In the genomic region with DNA sequence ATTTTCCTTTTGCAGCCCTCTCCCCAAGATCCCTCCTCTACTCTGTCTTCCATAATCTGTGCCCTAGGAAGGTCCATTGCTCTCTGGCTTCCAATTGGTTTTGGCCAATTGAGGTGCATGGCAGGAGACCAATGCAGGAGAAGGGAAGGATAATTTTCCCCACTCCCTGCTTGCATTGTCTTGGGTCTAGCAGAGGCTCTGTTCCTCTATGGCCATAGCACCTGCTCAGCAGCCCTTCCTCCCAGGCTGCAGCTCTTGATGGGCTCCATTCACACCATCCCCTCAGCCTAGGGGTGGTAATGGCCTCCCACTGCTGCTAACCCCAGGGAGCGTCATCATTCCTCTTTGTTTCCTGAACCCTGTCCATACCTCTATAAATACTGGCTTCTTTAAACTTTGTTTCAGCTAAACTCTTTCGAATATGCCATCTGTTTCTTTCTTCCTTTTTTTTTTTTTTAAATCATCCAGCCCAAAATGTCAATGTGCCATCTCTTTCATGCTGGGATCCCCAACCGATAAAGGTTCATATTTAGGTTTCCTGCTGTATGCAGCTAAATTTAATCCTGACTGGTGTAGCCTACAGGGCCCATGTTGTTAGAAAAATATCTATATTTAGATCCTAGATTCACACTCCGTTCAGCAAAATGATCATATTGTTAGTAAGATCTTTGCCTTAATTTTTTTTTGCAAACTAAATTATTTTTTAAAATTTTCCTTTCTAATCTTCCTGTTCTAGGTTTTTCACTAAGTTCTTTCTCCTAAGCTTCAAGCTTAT, we compare ENCODE assay signal across 21 cellular contexts.
DNase-seq lines count a peak whose midpoint lies in the region; ATAC-seq and TF ChIP-seq lines count a peak whose summit lies in the region.
"Had no signal": no experiment of that assay in that cellular context is flagged by ENCODE, and none has a peak within 500 bp of the region (broad histone marks: within the 10 kb centered on the region; RNA-seq: fewer than 3 reads in every experiment).

No MANE protein-coding gene starts in this region.

- H3K18ac ChIP-seq in trophoblast cell (ENCODE audit: low read length) = no peak overlapping the region

- no peaks in the 10 kb centered on the region for H3K79me2 ChIP-seq in trophoblast cell (ENCODE audit: control insufficient read depth, insufficient read depth, low read length, poor library complexity)

- H4K12ac ChIP-seq in trophoblast cell (ENCODE audit: low read depth, low read length) = no peak overlapping the region

- no peaks in the 10 kb centered on the region for H3K79me1 ChIP-seq in trophoblast cell (ENCODE audit: low read length)

- no peaks in the 10 kb centered on the region for H3K27me3 Mint-ChIP-seq in central memory CD8-positive, alpha-beta T cell

- no peak overlapping the region for H3K4me3 ChIP-seq in trophoblast cell (ENCODE audit: low read depth, low read length)
- H3K4me3 ChIP-seq: Peyer's patch had no signal

- WGBS in trophoblast cell (ENCODE audit: extremely low coverage, insufficient coverage, insufficient read length) = no CpG with 5 or more reads among the region's 4 CpGs

- no peaks in the 10 kb centered on the region for H3K36me3 Mint-ChIP-seq in central memory CD8-positive, alpha-beta T cell (ENCODE audit: insufficient read depth)

- peak overlapping the region; percentile 7 for H3K9ac ChIP-seq in trophoblast cell (ENCODE audit: low read length)

- no peak overlapping the region for H4K91ac ChIP-seq in trophoblast cell (ENCODE audit: low read depth, low read length)

- H3K27me3 ChIP-seq in trophoblast cell (ENCODE audit: insufficient read depth, low read length) = no peaks in the 10 kb centered on the region
- H3K27me3 ChIP-seq: Peyer's patch had no signal

- H3K27ac Mint-ChIP-seq in central memory CD8-positive, alpha-beta T cell (ENCODE audit: low read depth) = peak overlapping the region; percentile 48
- H3K27ac Mint-ChIP-seq: CD8-positive, alpha-beta memory T cell had no signal

- H2AK5ac ChIP-seq in trophoblast cell (ENCODE audit: low read length) = no peak overlapping the region

- H3K36me3 ChIP-seq in trophoblast cell (ENCODE audit: control insufficient read depth in 1 of 2, insufficient read depth in 2 of 2, low read length in 2 of 2) = no peaks in the 10 kb centered on the region
- H3K36me3 ChIP-seq: Peyer's patch had no signal

- H2AFZ ChIP-seq in trophoblast cell (ENCODE audit: insufficient read depth, low read length, poor library complexity) = no peak overlapping the region

- no peak overlapping the region for H3K4me2 ChIP-seq in trophoblast cell (ENCODE audit: low read length)

- no peak overlapping the region for H2BK12ac ChIP-seq in trophoblast cell (ENCODE audit: low read length)

- no peak for ATAC-seq in central memory CD8-positive, alpha-beta T cell (replicated peaks; ENCODE audit: extremely low read depth, poor library complexity, severe bottlenecking)
- no peak for ATAC-seq in HG03045 (IDR thresholded peaks at IDR 0.05; ENCODE audit: unreplicated experiment)
- ATAC-seq: SK-N-SH treated with all-trans-retinoic acid at 6 μM for 48 hours had no signal

- DNase-seq in NCI-H1417 (lab: John Stamatoyannopoulos, UW) (peak in 2 of 3 experiments; percentile 4 to 23), NCI-H1417 treated with DMSO at 0.1 percent for 48 hours (lab: John Stamatoyannopoulos, UW) (no peak), NCI-H146 treated with DMSO at 0.1 percent for 48 hours (lab: John Stamatoyannopoulos, UW; ENCODE audit: unreplicated experiment) (peak; percentile 97), trophoblast cell (no peak), HK-2 (ENCODE audit: unreplicated experiment) (no peak), erythroblast (lab: John Stamatoyannopoulos, UW) (no peak)
- DNase-seq in central memory CD8-positive, alpha-beta T cell (ENCODE audit: low spot score in 2 of 2) = no peak
- DNase-seq: ACHN; C1 segment of cervical spinal cord; Calu3; CD8-positive, alpha-beta memory T cell; KBM-7; NCI-H1092 treated with DMSO at 0.1 percent for 48 hours; NCI-H1694 treated with DMSO at 0.1 percent for 48 hours; NCI-H510A treated with DMSO at 0.1 percent for 48 hours; NCI-H774; NK-92 treated with Interleukin-12 subunit alpha and Interleukin-12 subunit beta, amount 100 ng/mL, for 24 hours; Peyer's patch had no signal

- H3K27ac ChIP-seq in trophoblast cell (ENCODE audit: low read depth, low read length) = no peak overlapping the region
- H3K27ac ChIP-seq: 22Rv1, Peyer's patch had no signal

- TF ChIP-seq POLR2A in erythroblast (IDR thresholded peaks at IDR 0.05; ENCODE audit: low read length) = no peak

- H3K9me3 Mint-ChIP-seq in central memory CD8-positive, alpha-beta T cell = no peaks in the 10 kb centered on the region
- H3K9me3 Mint-ChIP-seq: CD8-positive, alpha-beta memory T cell had no signal

- H2BK120ac ChIP-seq in trophoblast cell (ENCODE audit: insufficient read depth, low read length, poor library complexity) = no peak overlapping the region

- H3K23ac ChIP-seq in trophoblast cell (ENCODE audit: low read length) = no peak overlapping the region

- H3K4ac ChIP-seq in trophoblast cell (ENCODE audit: low read depth, low read length) = no peak overlapping the region

- H3K4me1 ChIP-seq in trophoblast cell (ENCODE audit: control insufficient read depth in 1 of 2, insufficient read depth in 2 of 2, low read length in 2 of 2) = no peaks in the 10 kb centered on the region
- H3K4me1 ChIP-seq: Peyer's patch had no signal

- no peak overlapping the region for H4K8ac ChIP-seq in trophoblast cell (ENCODE audit: low read depth, low read length)

- H3K4me1 Mint-ChIP-seq in central memory CD8-positive, alpha-beta T cell = peaks cover 4% of the 10 kb centered on the region
- H3K4me1 Mint-ChIP-seq: CD8-positive, alpha-beta memory T cell had no signal

- no peak overlapping the region for H2BK5ac ChIP-seq in trophoblast cell (ENCODE audit: low read depth, low read length, poor library complexity)

- H3K4me3 Mint-ChIP-seq in central memory CD8-positive, alpha-beta T cell = no peak overlapping the region
- H3K4me3 Mint-ChIP-seq: CD8-positive, alpha-beta memory T cell had no signal

- H3K14ac ChIP-seq in trophoblast cell (ENCODE audit: low read length) = no peak overlapping the region

- peaks cover 1% of the 10 kb centered on the region for H3K9me3 ChIP-seq in trophoblast cell (ENCODE audit: insufficient read depth, low read depth, low read length)
- H3K9me3 ChIP-seq: Peyer's patch had no signal

Comparison
In these comparisons a context has a peak if more than half of its experiments do, and no peak if none do; other contexts are left out.
1. DNase-seq: peak in NCI-H1417 (2 of 3) and NCI-H146 treated with DMSO at 0.1 percent for 48 hours (single experiment); none in NCI-H1417 treated with DMSO at 0.1 percent for 48 hours (single experiment), central memory CD8-positive, alpha-beta T cell (0 of 2), trophoblast cell (0 of 2), HK-2 (single experiment) and erythroblast (0 of 2).